ENCODE assay signal across 8 cellular contexts in the genomic region with DNA sequence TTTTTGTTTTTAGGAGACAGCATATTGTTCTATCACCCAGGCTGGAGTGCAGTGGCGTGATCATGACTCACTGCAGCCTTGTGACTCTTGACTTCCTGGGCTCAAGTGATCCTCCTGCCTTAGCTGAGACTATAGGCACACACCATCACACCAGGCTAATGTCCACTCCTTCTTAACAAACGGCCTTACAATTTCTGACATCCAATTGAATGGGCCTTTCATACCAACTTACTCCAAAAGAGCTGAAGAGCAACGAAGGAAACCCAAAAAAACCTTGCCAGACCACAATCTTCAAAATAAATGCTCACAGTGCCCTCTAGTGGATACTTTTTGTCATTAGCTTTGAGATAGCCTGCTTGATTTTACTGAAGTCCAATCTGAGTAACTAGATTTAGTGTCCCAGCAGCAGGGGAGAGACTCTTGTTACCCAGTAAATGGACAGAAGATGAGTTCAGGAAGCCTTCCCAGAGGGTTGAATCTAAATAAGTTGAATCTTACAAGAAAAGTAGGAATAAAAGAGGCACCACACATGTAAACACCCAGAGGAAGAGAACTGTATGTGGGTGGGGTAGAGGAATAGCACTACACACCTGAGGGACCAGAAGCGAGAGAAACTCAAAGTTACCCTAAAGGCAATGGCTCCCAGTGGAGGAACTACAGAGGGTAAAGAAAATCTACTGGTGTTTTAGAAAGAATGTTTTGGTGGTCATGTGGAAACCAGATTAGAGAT. TPM values are rescaled to one million over a fixed set of nuclear protein-coding genes. Genes with fewer than 3 reads are reported as not detected.
DNase-seq lines count a peak whose midpoint lies in the region; ATAC-seq, FAIRE-seq and TF ChIP-seq lines count a peak whose summit lies in the region.

No MANE protein-coding gene starts in this region.

- H3K27ac ChIP-seq in body of pancreas: peak overlapping the region in 3 of 4 donors; percentile 1 to 50 (median 49)

- H3K4me1 ChIP-seq in HAP-1 (no peaks in the 10 kb centered on the region), body of pancreas (peaks cover 69% of the 10 kb centered on the region)

- peak; percentile 78 for ATAC-seq in body of pancreas

- peak; percentile 37 for DNase-seq in stimulated activated CD4-positive, alpha-beta T cell treated with anti-CD3 and anti-CD28 coated beads, Interleukin-4, amount 100 ng/mL, for 24 hours
- no peak for DNase-seq in stimulated activated CD4-positive, alpha-beta T cell treated with anti-CD3 and anti-CD28 coated beads, Interleukin-4, amount 100 ng/mL, for 4 hours
- peak; percentile 30 to 45 for DNase-seq in HAP-1 (ENCODE audit: low spot score in 2 of 2)
- peak; percentile 53 for DNase-seq in LNCaP clone FGC (ENCODE audit: low read depth)
- DNase-seq in RCC 7860 (ENCODE audit: low spot score): peak; percentile 71
- peak; percentile 38 to 65 (median 57) for DNase-seq in body of pancreas
- peak; percentile 58 for DNase-seq in iPS-NIHi7 (ENCODE audit: extremely low spot score)
- peak; percentile 28 for DNase-seq in stimulated activated CD8-positive, alpha-beta memory T cell treated with anti-CD3 and anti-CD28 coated beads, Interleukin-4, amount 100 ng/mL, for 48 hours

- no peak overlapping the region for H3K4me3 ChIP-seq in HAP-1
- no peak overlapping the region for H3K4me3 ChIP-seq in LNCaP clone FGC (ENCODE audit: low read depth, low read length)
- H3K4me3 ChIP-seq in body of pancreas: no peak overlapping the region

- H3K36me3 ChIP-seq in HAP-1 (replicated peaks): peaks cover 80% of the 10 kb centered on the region
- peaks cover 0 to 11% of the 10 kb centered on the region in 2 donors for H3K36me3 ChIP-seq in body of pancreas (replicated peaks in 1 of 2; ENCODE audit: insufficient read depth in 1 of 2, low read depth in 2 of 2)

- TF ChIP-seq POLR2A in body of pancreas (IDR thresholded peaks at IDR 0.05): no peak

- peak; percentile 67 for TF ChIP-seq CTCF in LNCaP clone FGC (IDR thresholded peaks at IDR 0.05; ENCODE audit: control insufficient read depth, extremely low read depth, insufficient read depth)
- TF ChIP-seq CTCF in body of pancreas (IDR thresholded peaks at IDR 0.05): peak; percentile 49 to 77 (median 76)

- H3K27me3 ChIP-seq in HAP-1 (ENCODE audit: low read depth) (no peaks in the 10 kb centered on the region), body of pancreas (no peaks in the 10 kb centered on the region)

- no peaks in the 10 kb centered on the region for H3K9me3 ChIP-seq in HAP-1
- no peaks in the 10 kb centered on the region for H3K9me3 ChIP-seq in body of pancreas

- intact Hi-C loops in body of pancreas (cut with DNase I): no loop called here

- in situ Hi-C loops in HAP-1 (cut with MboI; ENCODE audit: low sequenced_read_pairs): loop anchor here (10.0 to 25.0 kb wide), 2 partner anchors 291 to 756 kb away; a partner anchor contains a TSS

- 21 to 33% methylated on average over 4 of the region's 4 CpGs for WGBS in body of pancreas, 2 donors

- FAIRE-seq in RCC 7860 (lab: Jason Lieb, UNC): peak; percentile 64

RNA-seq across cellular contexts. Expression of a gene that starts 9.3 kb away (rescaled TPM):
- 10 to 100 TPM; 28.0 to 45.1 TPM for total RNA-seq in body of pancreas

Comparison
In these comparisons a context has a peak if more than half of its experiments do, and no peak if none do; other contexts are left out.
1. DNase-seq: peak in stimulated activated CD4-positive, alpha-beta T cell treated with anti-CD3 and anti-CD28 coated beads, Interleukin-4, amount 100 ng/mL, for 24 hours (single experiment), HAP-1 (2 of 2), LNCaP clone FGC (single experiment), RCC 7860 (single experiment), body of pancreas (4 of 4), iPS-NIHi7 (single experiment) and stimulated activated CD8-positive, alpha-beta memory T cell treated with anti-CD3 and anti-CD28 coated beads, Interleukin-4, amount 100 ng/mL, for 48 hours (single experiment); none in stimulated activated CD4-positive, alpha-beta T cell treated with anti-CD3 and anti-CD28 coated beads, Interleukin-4, amount 100 ng/mL, for 4 hours (0 of 2).